In the genomic region with DNA sequence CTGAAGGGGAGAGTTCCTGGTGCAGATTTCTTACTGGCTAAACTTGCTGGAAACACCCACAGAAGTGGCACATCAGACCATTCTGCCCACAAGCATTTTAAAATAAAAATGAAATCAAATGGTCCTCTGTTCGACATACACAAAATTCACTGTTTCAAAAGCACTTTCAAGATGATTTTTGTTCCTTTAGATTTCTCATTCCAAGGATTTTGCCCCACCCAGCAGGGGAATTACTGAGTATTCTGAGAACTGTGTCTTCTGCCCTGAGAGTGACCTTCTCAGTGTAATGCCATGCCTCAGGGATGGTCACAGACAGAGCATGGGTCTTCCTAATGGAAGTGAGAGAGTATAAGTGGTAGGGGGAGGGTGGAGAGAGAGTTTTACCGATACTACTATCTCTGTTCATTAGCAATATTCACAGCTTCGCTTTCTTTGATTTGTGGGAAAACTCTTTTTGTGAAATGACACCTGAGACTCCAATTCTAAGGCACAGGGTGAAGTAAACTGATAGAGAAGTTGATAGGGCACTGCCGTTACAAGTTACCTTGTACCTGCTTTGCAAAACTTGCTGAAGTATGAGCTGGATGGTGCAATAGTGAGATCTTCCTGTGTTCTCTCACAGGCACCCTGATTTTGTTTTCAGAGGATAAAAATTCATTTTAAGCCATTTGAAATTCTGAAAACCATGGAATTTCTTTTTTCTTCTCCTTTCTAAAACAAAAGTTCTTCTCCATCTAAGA, we compare ENCODE assay signal across 11 cellular contexts.
"Had no signal": no experiment of that assay in that cellular context is flagged by ENCODE, and none has a peak within 500 bp of the region (broad histone marks: within the 10 kb centered on the region; RNA-seq: fewer than 3 reads in every experiment).

No MANE protein-coding gene starts in this region.

- H3K9me3 ChIP-seq: ovary had no signal

- DNase-seq: activated CD4-positive, alpha-beta T cell treated with anti-CD3 and anti-CD28 coated beads, Interleukin-2, amount 50 U/mL, for 4 hours; activated gamma-delta T cell; activated T-cell treated with anti-CD3 and anti-CD28 coated beads, Interleukin-2, amount 50 U/mL, for 4 hours; effector CD4-positive, alpha-beta T cell; ovary; retina; SIG-M5; T-helper 17 cell had no signal

- H3K36me3 ChIP-seq: ovary had no signal

- H3K4me2 ChIP-seq: smooth muscle cell had no signal

- ATAC-seq: activated CD4-positive, CD25-positive, alpha-beta regulatory T cell treated with anti-CD3 and anti-CD28 coated beads, Interleukin-2, amount 50 U/mL, for 24 hours; activated T-cell treated with anti-CD3 and anti-CD28 coated beads, Interleukin-2, amount 50 U/mL, for 4 hours; natural killer cell treated with Interleukin-12 subunit alpha and Interleukin-12 subunit beta and Interleukin-15 and Interleukin-18, amount 100 ng/mL, for 72 hours; T-helper 17 cell had no signal

- H3K27ac ChIP-seq: ovary had no signal

- H3K4me3 ChIP-seq: ovary, smooth muscle cell had no signal

- H3K27me3 ChIP-seq: ovary had no signal
